In genomic region chr4:123838426-123838825, GRCh38 we compare ENCODE assay signal across 29 cellular contexts.
DNase-seq lines count a peak whose midpoint lies in the region; ATAC-seq, FAIRE-seq and TF ChIP-seq lines count a peak whose summit lies in the region.
"Had no signal": no experiment of that assay in that cellular context is flagged by ENCODE, and none has a peak within 500 bp of the region (broad histone marks: within the 10 kb centered on the region; RNA-seq: fewer than 3 reads in every experiment).

No MANE protein-coding gene starts in this region.

- no peaks in the 10 kb centered on the region for H3K79me2 ChIP-seq in GM23248 (ENCODE audit: insufficient read depth)
- no peaks in the 10 kb centered on the region for H3K79me2 ChIP-seq in astrocyte (ENCODE audit: insufficient read depth, low read length)

- no peaks in the 10 kb centered on the region for H3K27me3 Mint-ChIP-seq in astrocyte (ENCODE audit: low read depth, unreplicated experiment)
- H3K27me3 Mint-ChIP-seq: activated CD8-positive, alpha-beta T cell treated with anti-CD3 and anti-CD28 coated beads for 36 hours; central memory CD8-positive, alpha-beta T cell; stimulated activated memory B cell treated with anti-CD40 and anti-IgM and Interleukin-4, amounts not matched to agents 10 μg/mL and 1 μg/mL and 100 μg/mL, for 72 hours had no signal

- in situ Hi-C loops in GM23248 (cut with MboI): no loop called here

- H3K9me3 ChIP-seq in GM23248 (ENCODE audit: low read depth) (no peaks in the 10 kb centered on the region), astrocyte (ENCODE audit: insufficient read depth, low read depth, low read length) (no peaks in the 10 kb centered on the region), psoas muscle (no peaks in the 10 kb centered on the region)
- H3K9me3 ChIP-seq: Caco-2, suprapubic skin, upper lobe of right lung had no signal

- no peaks in the 10 kb centered on the region for H3K9me3 Mint-ChIP-seq in astrocyte (ENCODE audit: unreplicated experiment)
- H3K9me3 Mint-ChIP-seq: activated CD8-positive, alpha-beta T cell treated with anti-CD3 and anti-CD28 coated beads for 36 hours; activated naive CD4-positive, alpha-beta T cell treated with anti-CD3 and anti-CD28 coated beads for 36 hours; stimulated activated memory B cell treated with anti-CD40 and anti-IgM and Interleukin-4, amounts not matched to agents 10 μg/mL and 1 μg/mL and 100 μg/mL, for 72 hours had no signal

- H3K36me3 Mint-ChIP-seq in astrocyte (ENCODE audit: low read depth, unreplicated experiment): no peaks in the 10 kb centered on the region
- H3K36me3 Mint-ChIP-seq: stimulated activated memory B cell treated with anti-CD40 and anti-IgM and Interleukin-4, amounts not matched to agents 10 μg/mL and 1 μg/mL and 100 μg/mL, for 72 hours had no signal

- H3K4me1 Mint-ChIP-seq in astrocyte (ENCODE audit: low read depth, unreplicated experiment): peaks cover 22% of the 10 kb centered on the region
- H3K4me1 Mint-ChIP-seq: central memory CD8-positive, alpha-beta T cell; stimulated activated memory B cell treated with anti-CD40 and anti-IgM and Interleukin-4, amounts not matched to agents 10 μg/mL and 1 μg/mL and 100 μg/mL, for 72 hours had no signal

- H3K27ac ChIP-seq in GM23248 (no peak overlapping the region), astrocyte (ENCODE audit: low read depth, low read length) (no peak overlapping the region), psoas muscle (peak overlapping the region; percentile 10)
- H3K27ac ChIP-seq: suprapubic skin, upper lobe of right lung had no signal

- DNase-seq in GM23248 (peak; percentile 27), NCI-H1417 treated with DMSO at 0.1 percent for 48 hours (lab: John Stamatoyannopoulos, UW) (peak; percentile 16), astrocyte (ENCODE audit: low read depth) (no peak), psoas muscle (no peak), left lobe of liver (ENCODE audit: low spot score) (no peak), NCI-H1092 (lab: John Stamatoyannopoulos, UW) (no peak)
- DNase-seq: activated CD4-positive, alpha-beta T cell treated with anti-CD3 and anti-CD28 coated beads for 1 hour; activated CD8-positive, alpha-beta memory T cell treated with anti-CD3 and anti-CD28 coated beads, Interleukin-2, amount 50 U/mL, for 48 hours; activated CD8-positive, alpha-beta T cell treated with anti-CD3 and anti-CD28 coated beads for 36 hours; activated naive CD4-positive, alpha-beta T cell treated with anti-CD3 and anti-CD28 coated beads for 36 hours; C1 segment of cervical spinal cord; Caco-2; DMS79; endodermal cell; foreskin melanocyte; heart left ventricle; kidney; NCI-H1092 treated with DMSO at 0.1 percent for 48 hours; NCI-H2029 treated with DMSO at 0.1 percent for 48 hours; nucleus accumbens; OCI-M1; T-helper 2 cell; upper lobe of right lung had no signal

- H3F3A ChIP-seq in GM23248 (ENCODE audit: insufficient read depth): 0 out of 2 replicates have a peak, but pooled peaks cover under 1% of the 10 kb centered on the region

- H3K4me1 ChIP-seq in GM23248 (ENCODE audit: insufficient read depth) (peaks cover 29% of the 10 kb centered on the region), astrocyte (ENCODE audit: insufficient read depth, low read length) (peaks cover 13% of the 10 kb centered on the region), psoas muscle (peaks cover 38% of the 10 kb centered on the region)
- H3K4me1 ChIP-seq: Caco-2, upper lobe of right lung had no signal

- no peak for FAIRE-seq in astrocyte (lab: Jason Lieb, UNC)
- FAIRE-seq: K562 had no signal

- 5 to 12% methylated on average over 1 of the region's 1 CpG for WGBS in GM23248 (ENCODE audit: low coverage in 1 of 2, low lambda C conversion rate in 2 of 2, missing lambda C conversion rate in 2 of 2), 2 experiments
- 2 to 9% (median 3%) methylated on average over 1 of the region's 1 CpG for WGBS in psoas muscle, 3 donors

- intact Hi-C loops in psoas muscle (cut with DNase I): no loop called here

- H3K9me2 ChIP-seq in GM23248 (ENCODE audit: insufficient read depth): no peaks in the 10 kb centered on the region

- H4K20me1 ChIP-seq in GM23248 (ENCODE audit: insufficient read depth) (no peaks in the 10 kb centered on the region), astrocyte (ENCODE audit: insufficient read depth, low read length) (no peaks in the 10 kb centered on the region)

- H3K27me3 ChIP-seq in GM23248 (replicated peaks; ENCODE audit: insufficient read depth) (no peaks in the 10 kb centered on the region), astrocyte (ENCODE audit: insufficient read depth, low read length) (no peaks in the 10 kb centered on the region), psoas muscle (ENCODE audit: insufficient read depth in 3 of 3, low read length in 2 of 3) (no peaks in the 10 kb centered on the region)
- H3K27me3 ChIP-seq: heart left ventricle, suprapubic skin, upper lobe of right lung had no signal

- no peak overlapping the region for H3K4me3 ChIP-seq in GM23248
- H3K4me3 ChIP-seq in astrocyte (ENCODE audit: insufficient read depth, low read depth, low read length): no peak overlapping the region
- no peak overlapping the region for H3K4me3 ChIP-seq in psoas muscle
- H3K4me3 ChIP-seq: heart left ventricle, K562, suprapubic skin, upper lobe of right lung had no signal

- H3K9ac ChIP-seq in GM23248: no peak overlapping the region
- H3K9ac ChIP-seq in astrocyte (ENCODE audit: low read length): no peak overlapping the region

- H3K4me2 ChIP-seq in GM23248 (ENCODE audit: unreplicated experiment) (no peak overlapping the region), astrocyte (ENCODE audit: low read length) (no peak overlapping the region)

- H3K4me3 Mint-ChIP-seq in astrocyte (ENCODE audit: unreplicated experiment): no peak overlapping the region
- H3K4me3 Mint-ChIP-seq: activated CD8-positive, alpha-beta T cell treated with anti-CD3 and anti-CD28 coated beads for 36 hours; activated naive CD4-positive, alpha-beta T cell treated with anti-CD3 and anti-CD28 coated beads for 36 hours; central memory CD8-positive, alpha-beta T cell; endodermal cell; stimulated activated memory B cell treated with anti-CD40 and anti-IgM and Interleukin-4, amounts not matched to agents 10 μg/mL and 1 μg/mL and 100 μg/mL, for 72 hours had no signal

- TF ChIP-seq CTCF in astrocyte (IDR thresholded peaks at IDR 0.05; ENCODE audit: insufficient read depth, low read depth, low read length): no peak
- no peak for TF ChIP-seq CTCF in psoas muscle (IDR thresholded peaks at IDR 0.05)

- H3K36me3 ChIP-seq in GM23248 (ENCODE audit: low read depth): no peaks in the 10 kb centered on the region
- no peaks in the 10 kb centered on the region for H3K36me3 ChIP-seq in astrocyte (ENCODE audit: insufficient read depth, low read length)
- no peaks in the 10 kb centered on the region for H3K36me3 ChIP-seq in psoas muscle (ENCODE audit: insufficient read depth in 1 of 2, low read depth in 1 of 2)
- H3K36me3 ChIP-seq: heart left ventricle, suprapubic skin, upper lobe of right lung had no signal

- ATAC-seq in psoas muscle (no peak), left lobe of liver (no peak), GM21390 (IDR thresholded peaks at IDR 0.05; ENCODE audit: unreplicated experiment) (no peak)
- ATAC-seq: activated CD8-positive, alpha-beta T cell treated with anti-CD3 and anti-CD28 coated beads for 36 hours; esophagus mucosa; heart left ventricle; K562; stimulated activated memory B cell treated with anti-CD40 and anti-IgM and Interleukin-4, amounts not matched to agents 10 μg/mL and 1 μg/mL and 100 μg/mL, for 72 hours; upper lobe of right lung had no signal

- H2AFZ ChIP-seq in GM23248 (no peak overlapping the region), astrocyte (ENCODE audit: low read depth, low read length) (no peak overlapping the region)

- H3K27ac Mint-ChIP-seq in astrocyte (ENCODE audit: unreplicated experiment): peak overlapping the region; percentile 44
- H3K27ac Mint-ChIP-seq: activated CD8-positive, alpha-beta T cell treated with anti-CD3 and anti-CD28 coated beads for 36 hours; activated naive CD4-positive, alpha-beta T cell treated with anti-CD3 and anti-CD28 coated beads for 36 hours; endodermal cell; stimulated activated memory B cell treated with anti-CD40 and anti-IgM and Interleukin-4, amounts not matched to agents 10 μg/mL and 1 μg/mL and 100 μg/mL, for 72 hours had no signal

Comparison
In these comparisons a context has a peak if more than half of its experiments do, and no peak if none do; other contexts are left out.
1. DNase-seq: peak in GM23248 (single experiment) and NCI-H1417 treated with DMSO at 0.1 percent for 48 hours (single experiment); none in astrocyte (single experiment), psoas muscle (0 of 2), left lobe of liver (single experiment) and NCI-H1092 (single experiment).